3 cellular contexts compared by ENCODE assay signal in genomic region chr9:105991-106390, GRCh38. TPM values are rescaled to one million over a fixed set of nuclear protein-coding genes. Genes with fewer than 3 reads are reported as not detected.
"Had no signal": no experiment of that assay in that cellular context is flagged by ENCODE, and none has a peak within 500 bp of the region (broad histone marks: within the 10 kb centered on the region; RNA-seq: fewer than 3 reads in every experiment).

No MANE protein-coding gene starts in this region.

RNA-seq across cellular contexts. Expression of gene FOXD4, which starts 12.2 kb away (rescaled TPM):
- total RNA-seq: activated CD4-positive, alpha-beta memory T cell treated with anti-CD3 and anti-CD28 coated beads for 36 hours; activated CD8-positive, alpha-beta T cell treated with anti-CD3 and anti-CD28 coated beads for 36 hours; T-helper 17 cell had no signal
